Comparison of ENCODE assay signal across 15 cellular contexts in the genomic region with DNA sequence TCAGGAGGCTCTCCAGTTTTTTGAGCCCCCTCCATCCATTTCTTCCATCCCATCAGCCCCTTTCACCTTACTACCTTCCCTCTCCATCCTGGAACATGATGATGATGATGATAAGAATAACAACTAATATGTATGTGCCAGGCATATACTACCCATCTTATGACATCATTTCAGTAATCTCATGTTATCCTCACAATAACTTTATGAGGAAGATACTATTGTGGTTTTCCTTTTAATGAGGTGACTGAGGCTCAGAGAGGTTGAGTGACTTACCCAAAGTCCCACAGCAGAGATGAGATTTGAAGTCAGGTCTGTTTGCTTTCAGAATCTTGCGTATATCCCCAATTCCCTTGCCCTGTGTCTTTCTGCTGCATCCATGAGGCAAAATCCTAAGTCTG. TPM values are rescaled to one million over a fixed set of nuclear protein-coding genes. Genes with fewer than 3 reads are reported as not detected.
DNase-seq lines count a peak whose midpoint lies in the region; ATAC-seq, FAIRE-seq and TF ChIP-seq lines count a peak whose summit lies in the region.
"Had no signal": no experiment of that assay in that cellular context is flagged by ENCODE, and none has a peak within 500 bp of the region (broad histone marks: within the 10 kb centered on the region; RNA-seq: fewer than 3 reads in every experiment).

No MANE protein-coding gene starts in this region.

- peak; percentile 38 for FAIRE-seq in GM12891 (lab: Jason Lieb, UNC)
- FAIRE-seq: D721Med, HTR-8/SVneo, RCC 7860 had no signal

- H3K9me2 ChIP-seq in hepatocyte (replicated peaks; ENCODE audit: insufficient read depth): no peaks in the 10 kb centered on the region

- no peak overlapping the region for H3K4me3 ChIP-seq in RWPE2 (ENCODE audit: severe bottlenecking)
- no peak overlapping the region for H3K4me3 ChIP-seq in hepatocyte
- H3K4me3 ChIP-seq: BLaER1, MG63 had no signal

- ATAC-seq in RWPE2 (ENCODE audit: low read depth): no peak
- ATAC-seq in activated T-cell treated with anti-CD3 and anti-CD28 coated beads, Interleukin-2, amount 50 U/mL, for 4 hours: no peak

- H3K27ac ChIP-seq in RWPE2 (ENCODE audit: poor library complexity, severe bottlenecking) (peak overlapping the region; percentile 74), hepatocyte (peak overlapping the region; percentile 32)
- H3K27ac ChIP-seq: BLaER1 had no signal

- TF ChIP-seq CTCF in HFFc6 (IDR thresholded peaks at IDR 0.05) (no peak), RWPE2 (IDR thresholded peaks at IDR 0.05; ENCODE audit: poor library complexity, severe bottlenecking) (no peak), hepatocyte (IDR thresholded peaks at IDR 0.05; ENCODE audit: poor library complexity) (no peak)

- no peak overlapping the region for H3K4me3 Mint-ChIP-seq in HFFc6
- no peak overlapping the region for H3K4me3 Mint-ChIP-seq in activated T-cell treated with anti-CD3 and anti-CD28 coated beads, Interleukin-2, amount 50 U/mL, for 4 hours
- H3K4me3 Mint-ChIP-seq: CD4-positive, CD25-positive, alpha-beta regulatory T cell had no signal

- peaks cover 2% of the 10 kb centered on the region for H3K27me3 Mint-ChIP-seq in HFFc6 (ENCODE audit: insufficient read depth)
- no peaks in the 10 kb centered on the region for H3K27me3 Mint-ChIP-seq in activated T-cell treated with anti-CD3 and anti-CD28 coated beads, Interleukin-2, amount 50 U/mL, for 4 hours (ENCODE audit: low read depth)

- H3K9me3 ChIP-seq in RWPE2 (ENCODE audit: severe bottlenecking) (no peaks in the 10 kb centered on the region), hepatocyte (ENCODE audit: low read depth) (no peaks in the 10 kb centered on the region)
- H3K9me3 ChIP-seq: BLaER1, MG63 had no signal

- no peak for TF ChIP-seq POLR2A in GM12891 (IDR thresholded peaks at IDR 0.05; ENCODE audit: low read depth, low read length)

- no peaks in the 10 kb centered on the region for H3K79me2 ChIP-seq in hepatocyte

- no peaks in the 10 kb centered on the region for H3K36me3 Mint-ChIP-seq in HFFc6 (ENCODE audit: low read depth)
- H3K36me3 Mint-ChIP-seq in activated T-cell treated with anti-CD3 and anti-CD28 coated beads, Interleukin-2, amount 50 U/mL, for 4 hours (ENCODE audit: insufficient read depth): no peaks in the 10 kb centered on the region
- H3K36me3 Mint-ChIP-seq: CD4-positive, CD25-positive, alpha-beta regulatory T cell had no signal

- H3K9me3 Mint-ChIP-seq in HFFc6: no peaks in the 10 kb centered on the region
- no peaks in the 10 kb centered on the region for H3K9me3 Mint-ChIP-seq in activated T-cell treated with anti-CD3 and anti-CD28 coated beads, Interleukin-2, amount 50 U/mL, for 4 hours

- H4K20me1 ChIP-seq in hepatocyte (ENCODE audit: insufficient read depth, poor library complexity, severe bottlenecking): no peaks in the 10 kb centered on the region

- WGBS in hepatocyte (ENCODE audit: low lambda C conversion rate, missing lambda C conversion rate): 75% methylated on average over 1 of the region's 1 CpG

- no peaks in the 10 kb centered on the region for H3K27me3 ChIP-seq in RWPE2 (ENCODE audit: insufficient read depth, poor library complexity, severe bottlenecking)
- no peaks in the 10 kb centered on the region for H3K27me3 ChIP-seq in hepatocyte
- H3K27me3 ChIP-seq: MG63 had no signal

- DNase-seq in GM12891 (ENCODE audit: insufficient read length, low spot score) (no peak), HFFc6 (no peak), RWPE2 (ENCODE audit: low spot score) (no peak), hepatocyte (ENCODE audit: low spot score) (no peak), MV-4-11 (lab: John Stamatoyannopoulos, UW) (no peak), T-helper 2 cell (no peak), NCI-H2081 (lab: John Stamatoyannopoulos, UW) (no peak)
- DNase-seq in activated T-cell treated with anti-CD3 and anti-CD28 coated beads, Interleukin-2, amount 50 U/mL, for 4 hours: no peak

- H3K36me3 ChIP-seq in RWPE2 (ENCODE audit: low read depth): no peaks in the 10 kb centered on the region
- no peaks in the 10 kb centered on the region for H3K36me3 ChIP-seq in hepatocyte (replicated peaks; ENCODE audit: insufficient read depth, low read depth)
- H3K36me3 ChIP-seq: BLaER1, MG63 had no signal

- peaks cover 95% of the 10 kb centered on the region for H3K4me1 Mint-ChIP-seq in HFFc6 (ENCODE audit: low read depth)
- H3K4me1 Mint-ChIP-seq in activated T-cell treated with anti-CD3 and anti-CD28 coated beads, Interleukin-2, amount 50 U/mL, for 4 hours (ENCODE audit: low read depth): peaks cover 2% of the 10 kb centered on the region

- no peak overlapping the region for H3K4me2 ChIP-seq in hepatocyte
- H3K4me2 ChIP-seq: BLaER1 had no signal

- peak overlapping the region; percentile 83 for H3K27ac Mint-ChIP-seq in HFFc6
- H3K27ac Mint-ChIP-seq: CD4-positive, CD25-positive, alpha-beta regulatory T cell had no signal

- H2AFZ ChIP-seq in hepatocyte: no peak overlapping the region

- H3K4me1 ChIP-seq in RWPE2 (ENCODE audit: insufficient read depth, poor library complexity, severe bottlenecking): peaks cover 21% of the 10 kb centered on the region
- H3K4me1 ChIP-seq in hepatocyte (ENCODE audit: insufficient read depth): peaks cover 8% of the 10 kb centered on the region
- H3K4me1 ChIP-seq: BLaER1 had no signal

TF ChIP-seq in GM12891, 5 proteins besides CTCF, POLR2A, EP300 and RAD21:
- TF ChIP-seq POLR2AphosphoS5 (IDR thresholded peaks at IDR 0.05; ENCODE audit: low read depth, low read length): no peak
- no peak for TF ChIP-seq TAF1 (IDR thresholded peaks at IDR 0.05; ENCODE audit: low read depth, low read length)
- no peak for TF ChIP-seq PAX5 (IDR thresholded peaks at IDR 0.05; ENCODE audit: insufficient read depth, low read length, severe bottlenecking)
- TF ChIP-seq POU2F2 (IDR thresholded peaks at IDR 0.05; ENCODE audit: low read depth, low read length): no peak
- no peak for TF ChIP-seq SPI1 (IDR thresholded peaks at IDR 0.05; ENCODE audit: low read depth, low read length)
TF ChIP-seq in GM12891: peak in this region for 0.

RNA-seq across cellular contexts. Expression of a gene that starts 55.1 kb away (rescaled TPM):
- polyA plus RNA-seq in GM12891 (2012; ENCODE audit: low read depth, missing spikeins): 0.21 TPM
- under 1 TPM; 0.24 to 0.48 (median 0.32) TPM for total RNA-seq in HFFc6 (2021; fragmentation: NEBNext Ultra II Directional; extraction: Animal tissue kit (Norgen Biotek cat#: 25700))
- 2.7 and 2.9 TPM in 2 replicates for total RNA-seq in hepatocyte
- 0.65 and 1.3 TPM in 2 replicates for polyA plus RNA-seq in hepatocyte
- total RNA-seq in activated T-cell treated with anti-CD3 and anti-CD28 coated beads, Interleukin-2, amount 50 U/mL, for 4 hours: not detected
- total RNA-seq: CD4-positive, CD25-positive, alpha-beta regulatory T cell; G401 had no signal
- polyA plus RNA-seq: CD4-positive, CD25-positive, alpha-beta regulatory T cell had no signal
